ENCODE assay signal across 20 cellular contexts in the genomic region with DNA sequence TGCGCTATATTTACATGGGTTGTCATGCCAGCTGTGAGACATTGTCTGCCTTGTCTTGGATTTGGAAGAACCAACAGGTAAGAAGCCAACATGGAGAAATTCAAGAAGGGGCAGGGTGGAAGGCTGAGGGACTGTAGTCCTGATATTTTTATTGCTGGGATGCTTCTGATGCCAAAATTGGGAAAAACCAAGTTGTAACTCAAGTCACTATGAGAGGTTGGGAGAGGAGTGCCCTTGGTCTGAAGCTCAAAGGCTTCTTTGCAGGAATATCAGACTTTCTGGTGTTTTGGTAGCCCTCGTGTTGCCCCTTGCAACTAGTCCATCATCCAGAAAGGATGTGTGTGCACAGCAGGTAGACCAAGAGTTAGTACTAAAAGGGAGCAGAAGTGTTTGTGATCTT.
DNase-seq lines count a peak whose midpoint lies in the region; ATAC-seq and TF ChIP-seq lines count a peak whose summit lies in the region.
"Had no signal": no experiment of that assay in that cellular context is flagged by ENCODE, and none has a peak within 500 bp of the region (broad histone marks: within the 10 kb centered on the region; RNA-seq: fewer than 3 reads in every experiment).

No MANE protein-coding gene starts in this region.

- no peaks in the 10 kb centered on the region for H4K20me1 ChIP-seq in osteoblast (ENCODE audit: insufficient read depth, low read length)

- 96 to 97% methylated on average over 2 of the region's 2 CpGs for WGBS in esophagus squamous epithelium, 2 donors

- no peak overlapping the region for H3K27ac Mint-ChIP-seq in activated CD4-positive, alpha-beta memory T cell treated with anti-CD3 and anti-CD28 coated beads, Interleukin-2, amount 10 ng/mL, durations not matched to agents 7 days and 5 days
- H3K27ac Mint-ChIP-seq in activated CD4-positive, alpha-beta memory T cell treated with anti-CD3 and anti-CD28 coated beads for 36 hours, result no peak overlapping the region
- H3K27ac Mint-ChIP-seq: CD4-positive, CD25-positive, alpha-beta regulatory T cell; GM23338 had no signal

- H3K4me1 Mint-ChIP-seq in activated CD4-positive, alpha-beta memory T cell treated with anti-CD3 and anti-CD28 coated beads, Interleukin-2, amount 10 ng/mL, durations not matched to agents 7 days and 5 days, result peaks cover under 1% of the 10 kb centered on the region
- no peaks in the 10 kb centered on the region for H3K4me1 Mint-ChIP-seq in activated CD4-positive, alpha-beta memory T cell treated with anti-CD3 and anti-CD28 coated beads for 36 hours (ENCODE audit: low read depth)
- H3K4me1 Mint-ChIP-seq: CD4-positive, CD25-positive, alpha-beta regulatory T cell had no signal

- H3K4me3 Mint-ChIP-seq in activated CD4-positive, alpha-beta memory T cell treated with anti-CD3 and anti-CD28 coated beads, Interleukin-2, amount 10 ng/mL, durations not matched to agents 7 days and 5 days, result no peak overlapping the region
- H3K4me3 Mint-ChIP-seq in activated CD4-positive, alpha-beta memory T cell treated with anti-CD3 and anti-CD28 coated beads for 36 hours, result no peak overlapping the region
- H3K4me3 Mint-ChIP-seq: CD4-positive, CD25-positive, alpha-beta regulatory T cell; GM23338 had no signal

- POLR2A ChIA-PET in activated CD4-positive, alpha-beta memory T cell treated with anti-CD3 and anti-CD28 coated beads, Interleukin-2, amount 10 ng/mL, durations not matched to agents 7 days and 5 days (lab: Charles Lee), result no interaction called here
- POLR2A ChIA-PET in activated CD4-positive, alpha-beta memory T cell treated with anti-CD3 and anti-CD28 coated beads for 36 hours (lab: Charles Lee), result no interaction called here

- no peak overlapping the region for H3K4me2 ChIP-seq in osteoblast (ENCODE audit: insufficient read depth, low read length)
- H3K4me2 ChIP-seq: GM23338 had no signal

- H3K36me3 ChIP-seq in esophagus squamous epithelium (peaks cover 0 to 41% (median 0%) of the 10 kb centered on the region in 3 donors), osteoblast (ENCODE audit: insufficient read depth, low read length) (no peaks in the 10 kb centered on the region), upper lobe of right lung (peaks cover 10% of the 10 kb centered on the region), WERI-Rb-1 (no peaks in the 10 kb centered on the region)

- H3K9me3 Mint-ChIP-seq in activated CD4-positive, alpha-beta memory T cell treated with anti-CD3 and anti-CD28 coated beads, Interleukin-2, amount 10 ng/mL, durations not matched to agents 7 days and 5 days, result no peaks in the 10 kb centered on the region
- H3K9me3 Mint-ChIP-seq in activated CD4-positive, alpha-beta memory T cell treated with anti-CD3 and anti-CD28 coated beads for 36 hours, result no peaks in the 10 kb centered on the region
- H3K9me3 Mint-ChIP-seq: CD4-positive, CD25-positive, alpha-beta regulatory T cell; GM23338 had no signal

- no peak for TF ChIP-seq POLR2A in esophagus squamous epithelium (IDR thresholded peaks at IDR 0.05)

- no peaks in the 10 kb centered on the region for H3K36me3 Mint-ChIP-seq in activated CD4-positive, alpha-beta memory T cell treated with anti-CD3 and anti-CD28 coated beads, Interleukin-2, amount 10 ng/mL, durations not matched to agents 7 days and 5 days (ENCODE audit: low read depth)
- peaks cover 12% of the 10 kb centered on the region for H3K36me3 Mint-ChIP-seq in activated CD4-positive, alpha-beta memory T cell treated with anti-CD3 and anti-CD28 coated beads for 36 hours

- TF ChIP-seq CTCF in esophagus squamous epithelium (IDR thresholded peaks at IDR 0.05) (no peak), osteoblast (IDR thresholded peaks at IDR 0.05; ENCODE audit: extremely low read depth, low read depth, low read length) (no peak), upper lobe of right lung (IDR thresholded peaks at IDR 0.05) (no peak), WERI-Rb-1 (IDR thresholded peaks at IDR 0.05; ENCODE audit: low read depth, low read length) (no peak)

- H3K4me3 ChIP-seq in esophagus squamous epithelium (no peak overlapping the region), osteoblast (ENCODE audit: insufficient read depth, low read length) (no peak overlapping the region), upper lobe of right lung (peak overlapping the region; percentile 2), WERI-Rb-1 (ENCODE audit: low read depth, low read length) (no peak overlapping the region)
- H3K4me3 ChIP-seq: GM23338, MG63 had no signal

- CTCF ChIA-PET in activated CD4-positive, alpha-beta memory T cell treated with anti-CD3 and anti-CD28 coated beads, Interleukin-2, amount 10 ng/mL, durations not matched to agents 7 days and 5 days (lab: Charles Lee), result interaction anchor here (2.9 kb wide), 1 partner anchor 10 kb away, joined by 10 read pairs; no protein-coding TSS in a partner anchor
- CTCF ChIA-PET in activated CD4-positive, alpha-beta memory T cell treated with anti-CD3 and anti-CD28 coated beads for 36 hours (lab: Charles Lee), result interaction anchor here (1.2 to 1.3 kb wide), 2 partner anchors 9 to 458 kb away, joined by 3 to 9 read pairs; no protein-coding TSS in a partner anchor

- no peaks in the 10 kb centered on the region for H3K27me3 Mint-ChIP-seq in activated CD4-positive, alpha-beta memory T cell treated with anti-CD3 and anti-CD28 coated beads, Interleukin-2, amount 10 ng/mL, durations not matched to agents 7 days and 5 days
- H3K27me3 Mint-ChIP-seq in activated CD4-positive, alpha-beta memory T cell treated with anti-CD3 and anti-CD28 coated beads for 36 hours, result no peaks in the 10 kb centered on the region

- H3K79me2 ChIP-seq in osteoblast (ENCODE audit: insufficient read depth, low read length), result no peaks in the 10 kb centered on the region

- H3K27me3 ChIP-seq in esophagus squamous epithelium (no peaks in the 10 kb centered on the region), osteoblast (ENCODE audit: insufficient read depth, low read length) (no peaks in the 10 kb centered on the region), upper lobe of right lung (no peaks in the 10 kb centered on the region), WERI-Rb-1 (ENCODE audit: insufficient read depth, low read depth, severe bottlenecking) (no peaks in the 10 kb centered on the region)
- H3K27me3 ChIP-seq: BE2C, MG63 had no signal

- H3K9me3 ChIP-seq in esophagus squamous epithelium (no peaks in the 10 kb centered on the region), osteoblast (ENCODE audit: low read depth, low read length) (no peaks in the 10 kb centered on the region), upper lobe of right lung (no peaks in the 10 kb centered on the region), WERI-Rb-1 (ENCODE audit: severe bottlenecking) (no peaks in the 10 kb centered on the region)
- H3K9me3 ChIP-seq: BE2C, MG63 had no signal

- H2AFZ ChIP-seq in osteoblast (ENCODE audit: low read length), result no peak overlapping the region
- H2AFZ ChIP-seq: GM23338 had no signal

- H3K4me1 ChIP-seq in esophagus squamous epithelium, result peaks cover 0 to 8% (median 4%) of the 10 kb centered on the region in 3 donors
- H3K4me1 ChIP-seq in osteoblast (ENCODE audit: insufficient read depth, low read length), result peaks cover 16% of the 10 kb centered on the region
- peaks cover 28% of the 10 kb centered on the region for H3K4me1 ChIP-seq in upper lobe of right lung
- H3K4me1 ChIP-seq: BE2C had no signal

- DNase-seq in activated CD4-positive, alpha-beta memory T cell treated with anti-CD3 and anti-CD28 coated beads, Interleukin-2, amount 10 ng/mL, durations not matched to agents 7 days and 5 days, result peak; percentile 9
- DNase-seq in activated CD4-positive, alpha-beta memory T cell treated with anti-CD3 and anti-CD28 coated beads for 36 hours, result no peak
- DNase-seq in esophagus squamous epithelium (lab: John Stamatoyannopoulos, UW) (no peak), osteoblast (ENCODE audit: insufficient read length, low spot score, missing footprints) (no peak), upper lobe of right lung (no peak), ACHN (no peak), WERI-Rb-1 (no peak)
- DNase-seq: BE2C; CD4-positive, CD25-positive, alpha-beta regulatory T cell; GDM1; HCEC 1CT; Kasumi-1; MG63; NCI-H1092; NCI-H2171 treated with DMSO at 0.1 percent for 48 hours; NCI-H446 treated with DMSO at 0.1 percent for 48 hours; NK-92 treated with Interleukin-12 subunit alpha and Interleukin-12 subunit beta, amount 100 ng/mL, for 24 hours had no signal

- intact Hi-C loops in activated CD4-positive, alpha-beta memory T cell treated with anti-CD3 and anti-CD28 coated beads for 36 hours (cut with micrococcal nuclease), result no loop called here
- intact Hi-C loops in esophagus squamous epithelium (cut with DNase I) (no loop called here), upper lobe of right lung (cut with DNase I) (loop anchor here (10.0 kb wide), 1 partner anchor 362 kb away; no protein-coding TSS in a partner anchor)

- ATAC-seq in upper lobe of right lung (no peak), GM18907 (IDR thresholded peaks at IDR 0.05; ENCODE audit: unreplicated experiment) (no peak)
- ATAC-seq: GM23338 had no signal

- H3K27ac ChIP-seq in esophagus squamous epithelium (peak overlapping the region in 3 of 4 donors; percentile 18 to 75 (median 46)), osteoblast (ENCODE audit: low read depth, low read length) (peak overlapping the region; percentile 61), upper lobe of right lung (peak overlapping the region; percentile 81), WERI-Rb-1 (no peak overlapping the region)
- H3K27ac ChIP-seq: 22Rv1 had no signal

- in situ Hi-C loops in ACHN (cut with HindIII; ENCODE audit: low pct_ligation_motif_present, low pct_unique_long_range_greater_than_20kb, low sequenced_read_pairs), result no loop called here
